19 cellular contexts compared by ENCODE assay signal in the genomic region with DNA sequence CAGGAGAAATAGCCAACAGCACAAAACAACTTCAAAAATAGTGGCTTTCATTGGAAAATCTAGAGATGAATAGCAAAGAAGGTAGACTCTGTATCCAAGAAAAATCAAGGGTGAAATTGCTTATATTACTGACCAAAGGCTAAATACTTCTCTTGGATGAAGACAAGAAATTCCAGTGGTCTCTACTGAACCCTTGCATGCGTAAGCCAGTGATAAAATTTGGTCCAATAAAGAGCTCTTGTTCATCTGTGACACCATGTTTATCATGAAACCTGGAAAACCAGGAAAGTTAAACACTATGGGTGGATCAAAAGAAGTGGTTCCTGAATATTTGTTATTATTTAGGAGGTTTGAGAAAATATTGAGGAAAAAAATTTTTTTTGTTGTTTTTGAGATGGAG. TPM values are rescaled to one million over a fixed set of nuclear protein-coding genes. Genes with fewer than 3 reads are reported as not detected.
A peak's percentile ranks its signal among the peaks of the same experiment; 100 is the strongest.
DNase-seq lines count a peak whose midpoint lies in the region; ATAC-seq, FAIRE-seq and TF ChIP-seq lines count a peak whose summit lies in the region.
"Had no signal": no experiment of that assay in that cellular context is flagged by ENCODE, and none has a peak within 500 bp of the region (broad histone marks: within the 10 kb centered on the region; RNA-seq: fewer than 3 reads in every experiment).

No MANE protein-coding gene starts in this region.

- POLR2A ChIA-PET in endothelial cell of umbilical vein (lab: Charles Lee): no interaction called here

- no peaks in the 10 kb centered on the region for H3K9me1 ChIP-seq in endothelial cell of umbilical vein (replicated peaks; ENCODE audit: control insufficient read depth, extremely low read depth, insufficient read depth, low read length)

- in situ Hi-C loops in SK-MEL-5 (cut with HindIII; ENCODE audit: low pct_unique_long_range_greater_than_20kb, low sequenced_read_pairs): no loop called here
- in situ Hi-C loops in brain microvascular endothelial cell (cut with HindIII; ENCODE audit: low pct_ligation_motif_present, low sequenced_read_pairs): no loop called here
- in situ Hi-C loops in HAP-1 (cut with MboI; ENCODE audit: low sequenced_read_pairs): no loop called here

- no peaks in the 10 kb centered on the region for H3K79me2 ChIP-seq in endothelial cell of umbilical vein (ENCODE audit: control insufficient read depth, insufficient read depth, low read length)

- dilution Hi-C loops in endothelial cell of umbilical vein (cut with MboI; ENCODE audit: extremely low pct_ligation_motif_present, low sequenced_read_pairs): no loop called here

- no peak for ATAC-seq in HG02678 (IDR thresholded peaks at IDR 0.05; ENCODE audit: unreplicated experiment)
- ATAC-seq: CD8-positive, alpha-beta T cell; GM23338 had no signal

- peaks cover 12% of the 10 kb centered on the region for H3K4me1 ChIP-seq in endothelial cell of umbilical vein (ENCODE audit: control insufficient read depth, extremely low read depth, insufficient read depth, low read length)
- no peaks in the 10 kb centered on the region for H3K4me1 ChIP-seq in HAP-1
- H3K4me1 ChIP-seq: BLaER1 had no signal

- BruUV-seq in endothelial cell of umbilical vein (replicated peaks; lab: Mats Ljungman, UMichigan): no TSS peak

- H3K4me3 ChIP-seq in brain microvascular endothelial cell (ENCODE audit: low read depth, low read length) (no peak overlapping the region), endothelial cell of umbilical vein (replicated peaks in 1 of 3; ENCODE audit: insufficient read depth in 1 of 3, low read depth in 1 of 3, low read length in 3 of 3) (no peak overlapping the region), HAP-1 (no peak overlapping the region)
- H3K4me3 ChIP-seq: BLaER1, GM23338 had no signal

- CTCF ChIA-PET in endothelial cell of umbilical vein (lab: Charles Lee): interaction anchor here (0.8 to 4.5 kb wide), 5 partner anchors 12 to 147 kb away, joined by 3 to 23 read pairs (median 3); no protein-coding TSS in a partner anchor

- TF ChIP-seq POLR2A in endothelial cell of umbilical vein (IDR thresholded peaks at IDR 0.05; ENCODE audit: low read depth, low read length): no peak

- TF ChIP-seq CTCF in brain microvascular endothelial cell (IDR thresholded peaks at IDR 0.05; ENCODE audit: low read depth, low read length, missing control alignments) (no peak), endothelial cell of umbilical vein (IDR thresholded peaks at IDR 0.05; ENCODE audit: extremely low read depth in 1 of 2, insufficient read depth in 1 of 2, low read depth in 1 of 2, low read length in 2 of 2) (no peak)

- H3K9me3 ChIP-seq in endothelial cell of umbilical vein (replicated peaks; ENCODE audit: control insufficient read depth, insufficient read depth, low read length) (no peaks in the 10 kb centered on the region), HAP-1 (no peaks in the 10 kb centered on the region)
- H3K9me3 ChIP-seq: BLaER1, Caco-2 had no signal

- DNase-seq in RPMI7951 (ENCODE audit: low read depth) (peak; percentile 54), SK-MEL-5 (ENCODE audit: low read depth, low spot score) (peak; percentile 38), brain microvascular endothelial cell (no peak), endothelial cell of umbilical vein (ENCODE audit: low read depth, low spot score) (no peak), UCSD-AML1 (lab: John Stamatoyannopoulos, UW; ENCODE audit: unreplicated experiment) (no peak), GM19239 (ENCODE audit: insufficient read length, low spot score) (no peak), HAP-1 (ENCODE audit: low spot score in 2 of 2) (no peak)
- DNase-seq: Caco-2; CD4-positive, CD25-positive, alpha-beta regulatory T cell; CD8-positive, alpha-beta T cell; DND-41; H9; HFFc6 had no signal

- no peak overlapping the region for H2AFZ ChIP-seq in endothelial cell of umbilical vein (ENCODE audit: low read depth, low read length)
- H2AFZ ChIP-seq: GM23338 had no signal

- H3K27me3 ChIP-seq in brain microvascular endothelial cell (replicated peaks): no peaks in the 10 kb centered on the region
- H3K27me3 ChIP-seq in endothelial cell of umbilical vein (ENCODE audit: control insufficient read depth in 2 of 2, insufficient read depth in 2 of 2, low read length in 2 of 2): no peaks in the 10 kb centered on the region
- no peaks in the 10 kb centered on the region for H3K27me3 ChIP-seq in HAP-1 (ENCODE audit: low read depth)
- H3K27me3 ChIP-seq: BLaER1 had no signal

- H3K27ac ChIP-seq in brain microvascular endothelial cell (peak overlapping the region; percentile 62), endothelial cell of umbilical vein (ENCODE audit: insufficient read depth, low read depth, low read length) (peak overlapping the region; percentile 80)
- H3K27ac ChIP-seq: BLaER1, C4-2B had no signal

- H3K4me2 ChIP-seq in endothelial cell of umbilical vein (ENCODE audit: insufficient read depth, low read length): no peak overlapping the region
- H3K4me2 ChIP-seq: BLaER1, GM23338 had no signal

- H3K9ac ChIP-seq in endothelial cell of umbilical vein (replicated peaks; ENCODE audit: extremely low read depth, insufficient read depth, low read length): no peak overlapping the region
- H3K9ac ChIP-seq: BLaER1 had no signal

- H3K36me3 ChIP-seq in brain microvascular endothelial cell (replicated peaks) (no peaks in the 10 kb centered on the region), endothelial cell of umbilical vein (ENCODE audit: control insufficient read depth in 2 of 2, extremely low read depth in 1 of 2, insufficient read depth in 2 of 2, low read length in 2 of 2) (no peaks in the 10 kb centered on the region), HAP-1 (replicated peaks) (no peaks in the 10 kb centered on the region)
- H3K36me3 ChIP-seq: BLaER1 had no signal

- intact Hi-C loops in endothelial cell of umbilical vein (cut with micrococcal nuclease): loop anchor here (1.0 kb wide), 3 partner anchors 12 to 25 kb away; partner anchors contain the start of gene SASH1

- FAIRE-seq in endothelial cell of umbilical vein (lab: Jason Lieb, UNC): peak; percentile 8
- FAIRE-seq in GM19239 (lab: Jason Lieb, UNC): no peak
- FAIRE-seq: G401.6, GM12892 had no signal

- H4K20me1 ChIP-seq in endothelial cell of umbilical vein (replicated peaks; ENCODE audit: control insufficient read depth, extremely low read depth, insufficient read depth, low read length): no peaks in the 10 kb centered on the region
- H4K20me1 ChIP-seq: BLaER1 had no signal

TF ChIP-seq in endothelial cell of umbilical vein, 7 proteins besides CTCF, POLR2A, EP300 and RAD21:
- no peak for TF ChIP-seq FOS (IDR thresholded peaks at IDR 0.05; ENCODE audit: borderline replicate concordance, insufficient read depth, low read length)
- TF ChIP-seq JUN (IDR thresholded peaks at IDR 0.05; ENCODE audit: borderline replicate concordance, insufficient read depth, insufficient read length, low read depth): no peak
- no peak for TF ChIP-seq EZH2 (IDR thresholded peaks at IDR 0.05; ENCODE audit: borderline replicate concordance, low read depth, low read length, severe bottlenecking)
TF ChIP-seq in endothelial cell of umbilical vein: peak in this region for 0.

RNA-seq across cellular contexts. Expression of gene SASH1, which starts 25.6 kb away (rescaled TPM):
- total RNA-seq in RPMI7951 (2014; rRNA removed; shearing (Covaris generic)): 16.1 and 27.4 TPM in 2 replicates
- 43.7 and 55.0 TPM in 2 replicates for total RNA-seq in SK-MEL-5 (2014; rRNA removed; shearing (Covaris generic))
- polyA plus RNA-seq in SK-MEL-5 (2015; cell fraction: cytosol; rRNA removed): 61.0 and 74.3 TPM in 2 replicates
- polyA plus RNA-seq in SK-MEL-5 (2015; cell fraction: nucleus; rRNA removed): 31.0 and 54.4 TPM in 2 replicates
- 97.5 and 103 TPM in 2 replicates for total RNA-seq in endothelial cell of umbilical vein
- polyA plus RNA-seq in endothelial cell of umbilical vein: 15.6 and 18.5 TPM in 2 replicates
- polyA plus RNA-seq in endothelial cell of umbilical vein (2011; cell fraction: cytosol; rRNA removed): 22.2 and 22.6 TPM in 2 replicates
- 55.6 and 63.0 TPM in 2 replicates for polyA plus RNA-seq in endothelial cell of umbilical vein (2011; cell fraction: nucleus; rRNA removed)
- polyA plus RNA-seq in endothelial cell of umbilical vein (2012): 37.7 and 41.6 TPM in 2 replicates
- 66.8 and 84.9 TPM in 2 replicates for polyA minus RNA-seq in endothelial cell of umbilical vein
- 2.4 TPM for polyA minus RNA-seq in endothelial cell of umbilical vein (2011; cell fraction: cytosol; rRNA and poly(A)+ RNA removed)
- 137 and 139 TPM in 2 replicates for polyA minus RNA-seq in endothelial cell of umbilical vein (2011; cell fraction: nucleus; rRNA and poly(A)+ RNA removed)
- total RNA-seq: CD4-positive, CD25-positive, alpha-beta regulatory T cell had no signal

Comparison
In these comparisons a context has a peak if more than half of its experiments do, and no peak if none do; other contexts are left out.
1. DNase-seq: peak in RPMI7951 (single experiment) and SK-MEL-5 (single experiment); none in brain microvascular endothelial cell (single experiment), endothelial cell of umbilical vein (single experiment), UCSD-AML1 (single experiment), GM19239 (single experiment) and HAP-1 (0 of 2).